Comparison of ENCODE assay signal across 2 cellular contexts in genomic region chr3:69086133-69086722, GRCh38.
A peak's percentile ranks its signal among the peaks of the same experiment; 100 is the strongest.
TF ChIP-seq lines count a peak whose summit lies in the region.

No MANE protein-coding gene starts in this region.

TF ChIP-seq in HEK293, 187 proteins besides CTCF, POLR2A, EP300 and RAD21 (continues in another document):
- TF ChIP-seq ZNF335 (tag by site-specific recombination; conservative IDR thresholded peaks at IDR 0.05) (0 out of 2 replicates have a peak, but pooled peaks have one; percentile 3), PRDM10 (tag by site-specific recombination; IDR thresholded peaks at IDR 0.05) (peak; percentile 91), ZNF76 (tag by site-specific recombination; IDR thresholded peaks at IDR 0.05; ENCODE audit: borderline replicate concordance, low read depth) (peak; percentile 64; the same call in 1 of the 2 replicates), ZNF792 (tag by site-specific recombination; IDR thresholded peaks at IDR 0.05) (no peak), ZBTB6 (tag by site-specific recombination; IDR thresholded peaks at IDR 0.05) (no peak), ZNF660 (tag by site-specific recombination; IDR thresholded peaks at IDR 0.05) (peak; percentile 89), ZNF121 (tag by site-specific recombination; IDR thresholded peaks at IDR 0.05) (no peak), ELK4 (IDR thresholded peaks at IDR 0.05; ENCODE audit: borderline replicate concordance, low read depth, low read length) (no peak), ZNF701 (tag by site-specific recombination; IDR thresholded peaks at IDR 0.05) (no peak), ZNF146 (tag by site-specific recombination; IDR thresholded peaks at IDR 0.05) (no peak), KLF10 (tag by site-specific recombination; IDR thresholded peaks at IDR 0.05) (peak; percentile 37; the same call in 1 of the 2 replicates), ZBTB49 (tag by site-specific recombination; IDR thresholded peaks at IDR 0.05; ENCODE audit: low read depth) (no peak), ZIC2 (tag by site-specific recombination; IDR thresholded peaks at IDR 0.05) (no peak), ZBTB20 (tag by site-specific recombination; IDR thresholded peaks at IDR 0.05) (peak; percentile 46), ZNF37A (tag by site-specific recombination; IDR thresholded peaks at IDR 0.05) (no peak), ZSCAN30 (tag by site-specific recombination; IDR thresholded peaks at IDR 0.05) (0 out of 2 replicates have a peak, but pooled peaks have one; percentile 11), ZEB2 (tag by site-specific recombination; IDR thresholded peaks at IDR 0.05) (0 out of 2 replicates have a peak, but pooled peaks have one; percentile 21), ZNF768 (tag by site-specific recombination; IDR thresholded peaks at IDR 0.05) (no peak), ZNF175 (tag by site-specific recombination; IDR thresholded peaks at IDR 0.05) (no peak), KLF8 (tag by site-specific recombination; IDR thresholded peaks at IDR 0.05) (0 out of 2 replicates have a peak, but pooled peaks have one; percentile 25), ZNF214 (tag by site-specific recombination; IDR thresholded peaks at IDR 0.05; ENCODE audit: borderline replicate concordance) (no peak), MYNN (tag by site-specific recombination; IDR thresholded peaks at IDR 0.05; ENCODE audit: borderline replicate concordance) (no peak)

TF ChIP-seq in PFSK-1, 5 proteins besides CTCF, POLR2A, EP300 and RAD21 (continued from another document):
- TF ChIP-seq POLR2AphosphoS5 (IDR thresholded peaks at IDR 0.05; ENCODE audit: low read depth, low read length) (0 out of 2 replicates have a peak, but pooled peaks have one; percentile 29), SIN3A (IDR thresholded peaks at IDR 0.05; ENCODE audit: borderline replicate concordance, insufficient read depth, low read length) (no peak), REST (IDR thresholded peaks at IDR 0.05; ENCODE audit: insufficient read depth in 1 of 2, low read depth in 2 of 2, low read length in 2 of 2) (no peak), FOXP2 (optimal IDR thresholded peaks at IDR 0.05; ENCODE audit: borderline replicate concordance, extremely low read depth, extremely low read length, insufficient read depth) (no peak)
